ENCODE assay signal across 9 cellular contexts in the genomic region with DNA sequence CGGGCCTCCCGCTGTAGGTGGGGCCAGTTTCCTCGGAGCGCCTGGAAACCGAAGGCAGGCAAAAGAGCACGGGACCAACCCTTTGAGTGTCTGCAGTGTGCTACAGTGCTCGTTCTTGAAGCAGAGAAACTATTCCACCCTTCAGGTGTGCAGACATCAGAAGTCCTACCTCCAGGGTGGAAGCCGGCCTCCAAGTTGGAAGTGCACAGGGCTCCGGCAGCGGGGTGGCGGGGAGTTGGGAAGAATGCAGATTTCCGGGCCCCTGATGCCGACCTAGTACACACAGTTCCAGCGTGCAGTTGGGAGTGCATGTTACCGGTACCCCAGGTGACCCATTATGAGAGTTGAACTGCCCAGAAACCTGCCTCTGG. TPM values are rescaled to one million over a fixed set of nuclear protein-coding genes. Genes with fewer than 3 reads are reported as not detected.
DNase-seq lines count a peak whose midpoint lies in the region; ATAC-seq, FAIRE-seq and TF ChIP-seq lines count a peak whose summit lies in the region.
"Had no signal": no experiment of that assay in that cellular context is flagged by ENCODE, and none has a peak within 500 bp of the region (broad histone marks: within the 10 kb centered on the region; RNA-seq: fewer than 3 reads in every experiment).

No MANE protein-coding gene starts in this region.

- POLR2A ChIA-PET in activated B cell treated with CpG ODN at 0.5 μM for 24 hours (lab: Charles Lee), result interaction anchor here (0.5 to 8.9 kb wide), 13 partner anchors 9 to 158 kb away, joined by 3 to 406 read pairs (median 9); no protein-coding TSS in a partner anchor

- WGBS in GM23248 (ENCODE audit: low coverage in 1 of 2, low lambda C conversion rate in 2 of 2, missing lambda C conversion rate in 2 of 2), 2 experiments, result 41 to 48% methylated on average over 15 of the region's 15 CpGs
- WGBS in small intestine, 3 donors, result 11 to 41% (median 26%) methylated on average over 15 of the region's 15 CpGs

- intact Hi-C loops in activated B cell treated with CpG ODN at 0.5 μM for 24 hours (cut with micrococcal nuclease), result loop anchor here (1.0 to 5.0 kb wide), 5 partner anchors 9 to 543 kb away; a partner anchor contains a TSS

- H3K4me1 ChIP-seq in GM23248 (ENCODE audit: insufficient read depth) (0 out of 2 replicates have a peak, but pooled peaks cover 5% of the 10 kb centered on the region), small intestine (ENCODE audit: control insufficient read depth in 2 of 2, insufficient read depth in 1 of 2, low read depth in 1 of 2, low read length in 1 of 2) (peaks cover 27 to 30% of the 10 kb centered on the region in 2 donors)

- in situ Hi-C loops in GM23248 (cut with MboI), result no loop called here

- CTCF ChIA-PET in activated B cell treated with CpG ODN at 0.5 μM for 24 hours (lab: Charles Lee), result interaction anchor here (1.0 to 1.9 kb wide), 3 partner anchors 105 to 159 kb away, joined by 3 to 8 read pairs (median 5); no protein-coding TSS in a partner anchor

- peak overlapping the region; percentile 93; the same call in 1 of the 2 replicates for H3K27ac ChIP-seq in GM23248
- peak overlapping the region; percentile 100 for H3K27ac ChIP-seq in small intestine (ENCODE audit: low read depth in 1 of 2, low read length in 1 of 2)

- H3K27ac Mint-ChIP-seq in activated B cell treated with CpG ODN at 0.5 μM for 24 hours (peak overlapping the region; percentile 94), glutamatergic neuron (ENCODE audit: unreplicated experiment) (no peak overlapping the region)

- H3K9ac ChIP-seq in GM23248, result peak overlapping the region; percentile 91

- H3K36me3 Mint-ChIP-seq in activated B cell treated with CpG ODN at 0.5 μM for 24 hours (ENCODE audit: low read depth) (peaks cover 31% of the 10 kb centered on the region), glutamatergic neuron (ENCODE audit: unreplicated experiment) (no peaks in the 10 kb centered on the region)

- H3K9me3 Mint-ChIP-seq in activated B cell treated with CpG ODN at 0.5 μM for 24 hours, result no peaks in the 10 kb centered on the region
- H3K9me3 Mint-ChIP-seq in glutamatergic neuron (ENCODE audit: unreplicated experiment), result peaks cover 18% of the 10 kb centered on the region

- TF ChIP-seq CTCF in activated B cell treated with CpG ODN at 0.5 μM for 24 hours (IDR thresholded peaks at IDR 0.05), result no peak
- TF ChIP-seq CTCF in glutamatergic neuron (IDR thresholded peaks at IDR 0.05; ENCODE audit: partially characterized antibody, unreplicated experiment), result no peak

- 0 out of 2 replicates have a peak, but pooled peaks cover 4% of the 10 kb centered on the region for H3F3A ChIP-seq in GM23248 (ENCODE audit: insufficient read depth)

- DNase-seq in GM23248 (no peak), activated B cell treated with CpG ODN at 0.5 μM for 24 hours (no peak), glutamatergic neuron (no peak), small intestine (no peak), T-helper 9 cell (no peak), SKM-1 treated with dmso at 0.1 percent for 144 hours (lab: John Stamatoyannopoulos, UW; ENCODE audit: unreplicated experiment) (no peak), hippocampal formation (lab: John Stamatoyannopoulos, UW) (no peak), D341Med (ENCODE audit: low spot score) (no peak)

- peak overlapping the region; percentile 99 for H3K4me2 ChIP-seq in GM23248 (ENCODE audit: unreplicated experiment)

- H3K9me3 ChIP-seq in GM23248 (ENCODE audit: low read depth), result no peaks in the 10 kb centered on the region
- H3K9me3 ChIP-seq in small intestine (ENCODE audit: control insufficient read depth, low read depth), result no peaks in the 10 kb centered on the region
- H3K9me3 ChIP-seq: mucosa of descending colon had no signal

- H3K36me3 ChIP-seq in GM23248 (ENCODE audit: low read depth) (no peaks in the 10 kb centered on the region), small intestine (ENCODE audit: control insufficient read depth in 2 of 2, insufficient read depth in 2 of 2, low read length in 2 of 2) (no peaks in the 10 kb centered on the region)

- H3K27me3 Mint-ChIP-seq in activated B cell treated with CpG ODN at 0.5 μM for 24 hours (no peaks in the 10 kb centered on the region), glutamatergic neuron (ENCODE audit: unreplicated experiment) (peaks cover 24% of the 10 kb centered on the region)

- H3K4me1 Mint-ChIP-seq in activated B cell treated with CpG ODN at 0.5 μM for 24 hours, result peaks cover 68% of the 10 kb centered on the region
- H3K4me1 Mint-ChIP-seq in glutamatergic neuron (ENCODE audit: low read depth, unreplicated experiment), result peaks cover 38% of the 10 kb centered on the region

- H4K20me1 ChIP-seq in GM23248 (ENCODE audit: insufficient read depth), result no peaks in the 10 kb centered on the region

- no peaks in the 10 kb centered on the region for H3K27me3 ChIP-seq in GM23248 (replicated peaks; ENCODE audit: insufficient read depth)
- H3K27me3 ChIP-seq in small intestine (ENCODE audit: control insufficient read depth in 2 of 2, insufficient read depth in 2 of 2, low read length in 2 of 2), result no peaks in the 10 kb centered on the region

- H2AFZ ChIP-seq in GM23248, result no peak overlapping the region

- H3K4me3 ChIP-seq in GM23248 (peak overlapping the region; percentile 80), small intestine (ENCODE audit: low read depth in 1 of 2, low read length in 2 of 2) (peak overlapping the region; percentile 73 to 94)

- ATAC-seq in activated B cell treated with CpG ODN at 0.5 μM for 24 hours (ENCODE audit: low read depth), result no peak
- ATAC-seq: mucosa of descending colon had no signal

- no peaks in the 10 kb centered on the region for H3K9me2 ChIP-seq in GM23248 (ENCODE audit: insufficient read depth)

- FAIRE-seq in small intestine (lab: Jason Lieb, UNC), result no peak

- H3K79me2 ChIP-seq in GM23248 (ENCODE audit: insufficient read depth), result peaks cover 66% of the 10 kb centered on the region

- H3K4me3 Mint-ChIP-seq in activated B cell treated with CpG ODN at 0.5 μM for 24 hours (peak overlapping the region; percentile 88), glutamatergic neuron (ENCODE audit: unreplicated experiment) (peak overlapping the region; percentile 98)

RNA-seq across cellular contexts. Expression of a gene that starts 3.0 kb away (rescaled TPM):
- total RNA-seq in GM23248 (2014; rRNA removed; shearing (Covaris generic)), result 27.8 and 38.9 TPM in 2 replicates
- polyA plus RNA-seq in GM23248 (2016; fragmentation: Nextera tagmentation; extraction: Ambion mirVana) (8.0 and 9.1 TPM in 2 replicates), small intestine (10 to 100 TPM; 50.6 to 61.3 (median 51.9) TPM)
- total RNA-seq in activated B cell treated with CpG ODN at 0.5 μM for 24 hours (177 and 178 TPM in 2 replicates), glutamatergic neuron (ENCODE audit: unreplicated experiment) (141 TPM)
